Comparison of ENCODE assay signal across 12 cellular contexts in the genomic region with DNA sequence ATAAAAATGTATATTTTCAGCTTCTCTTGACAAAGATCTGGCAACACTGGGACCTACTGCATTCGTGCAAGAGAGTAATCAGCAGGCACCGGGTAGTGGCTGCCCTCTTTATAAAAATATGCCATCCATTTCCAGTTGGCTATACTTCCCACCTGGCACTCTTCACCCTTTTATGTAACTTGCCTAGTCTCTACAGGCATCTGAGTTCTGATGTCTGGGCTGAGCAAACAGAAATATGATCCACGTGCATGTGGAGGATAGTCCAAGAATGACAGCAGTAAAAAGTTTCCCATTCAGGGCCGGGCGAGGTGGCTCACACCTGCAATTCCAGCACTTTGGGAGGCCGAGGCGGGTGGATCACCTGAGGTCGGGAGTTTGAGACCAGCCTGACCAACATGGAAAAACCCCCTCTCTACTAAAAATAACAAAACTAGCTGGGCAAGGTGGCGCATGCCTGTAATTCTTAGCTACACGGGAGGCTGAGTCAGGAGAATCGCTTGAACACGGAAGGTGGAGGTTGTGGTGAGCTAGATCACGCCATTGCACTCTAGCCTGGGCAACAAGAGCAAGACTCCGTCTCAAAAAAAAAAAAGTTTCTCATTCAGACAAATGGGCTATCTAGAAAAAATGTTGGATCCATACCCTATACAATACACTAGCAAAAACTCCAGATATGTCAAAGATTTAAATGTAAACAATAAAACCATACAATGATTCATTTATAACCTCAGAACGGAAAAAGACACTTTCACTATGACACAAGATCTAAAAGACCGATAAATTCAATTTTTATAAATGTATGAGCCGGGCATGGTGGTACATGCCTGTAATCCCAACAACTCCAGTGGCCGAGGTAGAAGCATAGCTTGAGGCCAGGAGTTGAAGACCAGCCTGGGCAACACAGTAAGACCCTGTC. TPM values are rescaled to one million over a fixed set of nuclear protein-coding genes. Genes with fewer than 3 reads are reported as not detected.
DNase-seq lines count a peak whose midpoint lies in the region; ATAC-seq lines count a peak whose summit lies in the region.
"Had no signal": no experiment of that assay in that cellular context is flagged by ENCODE, and none has a peak within 500 bp of the region (broad histone marks: within the 10 kb centered on the region; RNA-seq: fewer than 3 reads in every experiment).

No MANE protein-coding gene starts in this region.

- no peak overlapping the region for H4K8ac ChIP-seq in trophoblast cell (ENCODE audit: low read depth, low read length)

- no peak overlapping the region for H4K12ac ChIP-seq in trophoblast cell (ENCODE audit: low read depth, low read length)

- H3K27me3 ChIP-seq in trophoblast cell (ENCODE audit: insufficient read depth, low read length), result no peaks in the 10 kb centered on the region
- H3K27me3 ChIP-seq: upper lobe of left lung had no signal

- peaks cover 7 to 22% of the 10 kb centered on the region in 2 donors for H3K36me3 Mint-ChIP-seq in activated T-cell treated with anti-CD3 and anti-CD28 coated beads, Interleukin-2, amount 50 U/mL, for 72 hours (ENCODE audit: insufficient read depth in 2 of 2)

- no peak overlapping the region for H3K27ac ChIP-seq in trophoblast cell (ENCODE audit: low read depth, low read length)
- H3K27ac ChIP-seq: upper lobe of left lung had no signal

- H3K9ac ChIP-seq in trophoblast cell (ENCODE audit: low read length), result no peak overlapping the region

- H3K18ac ChIP-seq in trophoblast cell (ENCODE audit: low read length), result no peak overlapping the region

- no peak overlapping the region for H3K4me3 ChIP-seq in trophoblast cell (ENCODE audit: low read depth, low read length)
- H3K4me3 ChIP-seq: K562, upper lobe of left lung had no signal

- H3K9me3 ChIP-seq in trophoblast cell (ENCODE audit: insufficient read depth, low read depth, low read length), result no peaks in the 10 kb centered on the region
- H3K9me3 ChIP-seq: upper lobe of left lung had no signal

- peak overlapping the region; percentile 21 to 64 for H3K4me3 Mint-ChIP-seq in activated T-cell treated with anti-CD3 and anti-CD28 coated beads, Interleukin-2, amount 50 U/mL, for 72 hours

- no peak overlapping the region for H3K4me2 ChIP-seq in trophoblast cell (ENCODE audit: low read length)

- no peak overlapping the region for H3K23ac ChIP-seq in trophoblast cell (ENCODE audit: low read length)

- peak overlapping the region; percentile 91 for H3K27ac Mint-ChIP-seq in activated T-cell treated with anti-CD3 and anti-CD28 coated beads, Interleukin-2, amount 50 U/mL, for 72 hours

- peaks cover 0 to 5% of the 10 kb centered on the region in 2 experiments for H3K4me1 ChIP-seq in trophoblast cell (ENCODE audit: control insufficient read depth in 1 of 2, insufficient read depth in 2 of 2, low read length in 2 of 2)

- H2AK5ac ChIP-seq in trophoblast cell (ENCODE audit: low read length), result no peak overlapping the region

- H2BK12ac ChIP-seq in trophoblast cell (ENCODE audit: low read length), result no peak overlapping the region

- no peak overlapping the region for H3K4ac ChIP-seq in trophoblast cell (ENCODE audit: low read depth, low read length)

- H3K36me3 ChIP-seq in trophoblast cell (ENCODE audit: control insufficient read depth in 1 of 2, insufficient read depth in 2 of 2, low read length in 2 of 2), result no peaks in the 10 kb centered on the region
- H3K36me3 ChIP-seq: upper lobe of left lung had no signal

- H4K91ac ChIP-seq in trophoblast cell (ENCODE audit: low read depth, low read length), result no peak overlapping the region

- peak; percentile 15 to 25 for ATAC-seq in activated T-cell treated with anti-CD3 and anti-CD28 coated beads, Interleukin-2, amount 50 U/mL, for 72 hours (replicated peaks in 1 of 2)
- ATAC-seq in HG02588 (IDR thresholded peaks at IDR 0.05; ENCODE audit: unreplicated experiment) (no peak), GM21515 (IDR thresholded peaks at IDR 0.05; ENCODE audit: unreplicated experiment) (no peak)
- ATAC-seq: K562 had no signal

- H2AFZ ChIP-seq in trophoblast cell (ENCODE audit: insufficient read depth, low read length, poor library complexity), result no peak overlapping the region

- no peak overlapping the region for H2BK5ac ChIP-seq in trophoblast cell (ENCODE audit: low read depth, low read length, poor library complexity)

- no peak overlapping the region for H3K14ac ChIP-seq in trophoblast cell (ENCODE audit: low read length)

- no peaks in the 10 kb centered on the region for H3K27me3 Mint-ChIP-seq in activated T-cell treated with anti-CD3 and anti-CD28 coated beads, Interleukin-2, amount 50 U/mL, for 72 hours (ENCODE audit: low read depth)

- peaks cover 43% of the 10 kb centered on the region for H3K4me1 Mint-ChIP-seq in activated T-cell treated with anti-CD3 and anti-CD28 coated beads, Interleukin-2, amount 50 U/mL, for 72 hours (ENCODE audit: low read depth)

- no CpG with 5 or more reads among the region's 18 CpGs for WGBS in trophoblast cell (ENCODE audit: extremely low coverage, insufficient coverage, insufficient read length)

- H3K79me2 ChIP-seq in trophoblast cell (ENCODE audit: control insufficient read depth, insufficient read depth, low read length, poor library complexity), result peaks cover 9% of the 10 kb centered on the region

- peak; percentile 37 for DNase-seq in NCI-H345 (lab: John Stamatoyannopoulos, UW)
- no peak for DNase-seq in NCI-H345 treated with DMSO at 0.1 percent for 48 hours (lab: John Stamatoyannopoulos, UW; ENCODE audit: unreplicated experiment)
- peak; percentile 52 for DNase-seq in NCI-H2029 (lab: John Stamatoyannopoulos, UW)
- DNase-seq in activated T-cell treated with anti-CD3 and anti-CD28 coated beads, Interleukin-2, amount 50 U/mL, for 72 hours, result peak; percentile 35 to 49
- peak; percentile 78 to 83 for DNase-seq in trophoblast cell
- DNase-seq in glomerular visceral epithelial cell (ENCODE audit: extremely low spot score), result no peak
- DNase-seq: cerebellar nuclear complex, foreskin melanocyte, upper lobe of left lung had no signal

- peaks cover 11% of the 10 kb centered on the region for H3K79me1 ChIP-seq in trophoblast cell (ENCODE audit: low read length)

- peaks cover 0 to 3% of the 10 kb centered on the region in 2 donors for H3K9me3 Mint-ChIP-seq in activated T-cell treated with anti-CD3 and anti-CD28 coated beads, Interleukin-2, amount 50 U/mL, for 72 hours

- H2BK120ac ChIP-seq in trophoblast cell (ENCODE audit: insufficient read depth, low read length, poor library complexity), result no peak overlapping the region

RNA-seq across cellular contexts. Expression of gene SOS2, which starts 2.2 kb away (rescaled TPM):
- 10 to 100 TPM; 38.2 to 41.7 TPM for total RNA-seq in activated T-cell treated with anti-CD3 and anti-CD28 coated beads, Interleukin-2, amount 50 U/mL, for 72 hours
- 17.6 and 17.8 TPM in 2 replicates for polyA plus RNA-seq in trophoblast cell (2013)

Comparison
In these comparisons a context has a peak if more than half of its experiments do, and no peak if none do; other contexts are left out.
1. DNase-seq: peak in NCI-H345 (single experiment), NCI-H2029 (single experiment), activated T-cell treated with anti-CD3 and anti-CD28 coated beads, Interleukin-2, amount 50 U/mL, for 72 hours (2 of 2) and trophoblast cell (2 of 2); none in NCI-H345 treated with DMSO at 0.1 percent for 48 hours (single experiment) and glomerular visceral epithelial cell (single experiment).
2. ATAC-seq: peak in activated T-cell treated with anti-CD3 and anti-CD28 coated beads, Interleukin-2, amount 50 U/mL, for 72 hours (2 of 2); none in HG02588 (single experiment) and GM21515 (single experiment).